1 cellular context compared by ENCODE assay signal in genomic region chr3:185094691-185095090, GRCh38.
TF ChIP-seq lines count a peak whose summit lies in the region.

No MANE protein-coding gene starts in this region.

TF ChIP-seq in IMR-90, 13 proteins besides CTCF, POLR2A, EP300 and RAD21:
- TF ChIP-seq USF2 (IDR thresholded peaks at IDR 0.05; ENCODE audit: low read depth, low read length) (no peak), ELK1 (IDR thresholded peaks at IDR 0.05; ENCODE audit: borderline replicate concordance, low read depth, low read length) (no peak), RFX5 (IDR thresholded peaks at IDR 0.05; ENCODE audit: low read depth, low read length) (no peak), SMC3 (IDR thresholded peaks at IDR 0.05; ENCODE audit: low read depth, low read length) (no peak), FOS (IDR thresholded peaks at IDR 0.05; ENCODE audit: low read depth, low read length) (no peak), BHLHE40 (IDR thresholded peaks at IDR 0.05; ENCODE audit: low read depth, low read length) (no peak), MAFK (IDR thresholded peaks at IDR 0.05; ENCODE audit: low read depth, low read length) (no peak), RCOR1 (IDR thresholded peaks at IDR 0.05; ENCODE audit: insufficient replicate concordance, low read length) (no peak), MAZ (IDR thresholded peaks at IDR 0.05; ENCODE audit: borderline replicate concordance, low read depth, low read length) (no peak), CEBPB (IDR thresholded peaks at IDR 0.05; ENCODE audit: low read depth, low read length) (no peak), CHD1 (IDR thresholded peaks at IDR 0.05; ENCODE audit: low read depth, low read length) (no peak), NFE2L2 (IDR thresholded peaks at IDR 0.05; ENCODE audit: low read depth, low read length) (no peak), MXI1 (IDR thresholded peaks at IDR 0.05; ENCODE audit: borderline replicate concordance, low read depth, low read length) (no peak)
